In the genomic region with DNA sequence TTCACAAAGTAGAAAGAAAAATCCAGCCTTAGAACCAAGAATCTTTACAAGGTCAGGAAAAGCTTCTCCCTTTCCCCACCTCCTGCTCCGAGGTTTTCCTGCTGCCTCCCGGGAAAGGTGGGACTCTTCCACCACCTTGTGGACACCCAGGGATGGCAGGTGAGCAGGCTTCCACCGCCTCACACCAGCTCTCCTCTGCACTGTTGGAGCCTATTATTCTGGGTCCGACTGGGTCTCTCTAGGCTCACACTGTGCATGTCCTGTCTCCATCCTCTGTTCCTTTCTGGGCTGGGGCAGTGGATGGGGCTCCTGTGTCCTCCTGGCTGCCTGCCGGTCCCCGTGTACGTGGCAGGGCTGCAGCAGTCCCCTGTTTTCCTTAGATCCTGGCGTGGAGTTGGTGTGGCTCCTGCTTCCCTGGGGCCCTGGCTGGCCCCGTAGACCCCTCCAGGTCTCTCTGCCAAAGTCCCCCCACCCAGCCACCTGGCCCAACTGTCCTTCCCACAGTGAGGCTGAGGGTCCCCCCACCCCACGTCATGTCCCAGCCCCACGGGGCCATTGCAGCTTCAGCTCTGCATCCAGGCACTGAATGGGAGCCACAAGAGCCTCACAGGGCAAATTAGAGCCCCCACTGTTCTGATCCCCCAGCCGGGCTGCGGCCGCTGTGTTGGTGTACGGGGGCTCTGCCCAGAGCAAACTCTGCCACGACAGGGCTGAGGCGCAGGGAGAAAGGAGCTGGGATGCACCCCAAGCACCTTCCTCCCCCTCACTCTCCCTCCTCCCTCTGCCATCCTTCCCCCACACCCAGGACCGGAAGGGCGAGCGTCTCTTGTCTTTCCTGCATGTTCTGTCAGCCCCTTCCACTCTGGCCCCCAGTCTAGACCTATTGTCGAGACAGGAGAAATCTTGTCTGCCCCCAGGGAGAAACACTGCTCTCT, we compare ENCODE assay signal across 8 cellular contexts. TPM values are rescaled to one million over a fixed set of nuclear protein-coding genes. Genes with fewer than 3 reads are reported as not detected.
DNase-seq lines count a peak whose midpoint lies in the region; ATAC-seq lines count a peak whose summit lies in the region.

No MANE protein-coding gene starts in this region.

- in situ Hi-C loops in ACHN (cut with HindIII; ENCODE audit: low pct_ligation_motif_present, low pct_unique_long_range_greater_than_20kb, low sequenced_read_pairs) = loop anchor here (10.0 kb wide), 1 partner anchor 300 kb away; no protein-coding TSS in a partner anchor

- peaks cover 20 to 39% of the 10 kb centered on the region in 2 donors for H3K27me3 Mint-ChIP-seq in effector memory CD8-positive, alpha-beta T cell

- DNase-seq in ACHN (peak; percentile 61), GM19238 (ENCODE audit: insufficient read length, low spot score) (peak; percentile 64), NCI-H2227 treated with DMSO at 0.1 percent for 48 hours (lab: John Stamatoyannopoulos, UW) (peak; percentile 69), lung microvascular endothelial cell (ENCODE audit: low read depth in 2 of 2) (peak; percentile 82 to 83)
- peak; percentile 48 for DNase-seq in activated CD4-positive, alpha-beta T cell treated with anti-CD3 and anti-CD28 coated beads, Interleukin-2, amount 50 U/mL, for 1 hour
- peak; percentile 20 to 45 (median 34) for DNase-seq in effector memory CD8-positive, alpha-beta T cell
- peak; percentile 8 to 61 (median 33) for DNase-seq in stimulated activated naive CD4-positive, alpha-beta T cell (lab: John Stamatoyannopoulos, UW)

- ATAC-seq in effector memory CD8-positive, alpha-beta T cell (replicated peaks) = no peak
- no peak for ATAC-seq in HG03139 (IDR thresholded peaks at IDR 0.05; ENCODE audit: unreplicated experiment)

- no peaks in the 10 kb centered on the region for H3K9me3 Mint-ChIP-seq in effector memory CD8-positive, alpha-beta T cell

- no peak overlapping the region for H3K4me3 Mint-ChIP-seq in effector memory CD8-positive, alpha-beta T cell

- no peak overlapping the region for H3K27ac Mint-ChIP-seq in effector memory CD8-positive, alpha-beta T cell

- peaks cover 15 to 23% of the 10 kb centered on the region in 2 donors for H3K4me1 Mint-ChIP-seq in effector memory CD8-positive, alpha-beta T cell (ENCODE audit: low read depth in 2 of 2)

- no peaks in the 10 kb centered on the region for H3K36me3 Mint-ChIP-seq in effector memory CD8-positive, alpha-beta T cell (ENCODE audit: insufficient read depth)

RNA-seq across cellular contexts. Expression of a gene that starts 3.3 kb away (rescaled TPM):
- total RNA-seq in lung microvascular endothelial cell = 0.44 and 1.2 TPM in 2 replicates
